Comparison of ENCODE assay signal across 8 cellular contexts in the genomic region with DNA sequence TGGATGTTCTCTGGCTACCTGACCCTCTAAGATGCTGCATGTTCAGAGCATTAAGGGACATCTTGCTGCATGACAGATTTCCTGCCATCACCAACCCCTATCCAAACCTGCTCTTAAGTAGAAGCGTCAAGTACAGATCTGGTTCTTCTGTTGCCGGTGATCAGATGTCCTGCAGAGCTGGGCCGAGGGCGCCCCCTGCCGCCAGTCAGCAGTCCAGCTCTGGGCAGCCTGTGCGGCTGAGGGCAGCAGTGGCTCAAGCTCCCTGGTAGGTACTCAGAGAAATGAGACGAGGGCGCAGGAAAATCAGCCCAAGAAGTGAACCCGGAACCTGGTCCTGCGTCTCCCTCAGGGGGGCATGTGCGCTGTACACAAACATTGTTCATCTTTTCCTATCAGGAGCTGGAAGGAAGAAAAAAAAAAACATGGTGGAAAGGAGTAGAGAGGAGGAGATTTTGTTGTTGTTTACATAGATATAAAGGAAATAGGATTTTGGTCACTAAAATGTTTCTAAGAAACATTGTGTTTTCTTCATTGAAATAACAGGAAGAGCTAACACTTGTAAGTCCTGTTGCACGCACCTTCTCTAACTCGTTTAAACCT.
DNase-seq lines count a peak whose midpoint lies in the region; ATAC-seq and TF ChIP-seq lines count a peak whose summit lies in the region.

No MANE protein-coding gene starts in this region.

- H3K27me3 ChIP-seq in HL-60 (ENCODE audit: insufficient read depth, poor library complexity, severe bottlenecking): peaks cover 2% of the 10 kb centered on the region
- H3K27me3 ChIP-seq in OCI-LY1 (ENCODE audit: insufficient read depth, low read length): no peaks in the 10 kb centered on the region
- no peaks in the 10 kb centered on the region for H3K27me3 ChIP-seq in brain microvascular endothelial cell (replicated peaks)
- H3K27me3 ChIP-seq in left lung: peaks cover 0 to 11% of the 10 kb centered on the region in 2 donors
- no peaks in the 10 kb centered on the region for H3K27me3 ChIP-seq in suprapubic skin

- H3K27ac ChIP-seq in HL-60 (replicated peaks) (no peak overlapping the region), OCI-LY1 (ENCODE audit: low read depth, low read length, poor library complexity, severe bottlenecking) (no peak overlapping the region), brain microvascular endothelial cell (no peak overlapping the region), left lung (no peak overlapping the region), suprapubic skin (no peak overlapping the region)

- H3K4me2 ChIP-seq in OCI-LY1 (ENCODE audit: low read length): no peak overlapping the region

- in situ Hi-C loops in brain microvascular endothelial cell (cut with HindIII; ENCODE audit: low pct_ligation_motif_present, low sequenced_read_pairs): no loop called here

- H4K20me1 ChIP-seq in OCI-LY1 (ENCODE audit: insufficient read depth, low read length): no peaks in the 10 kb centered on the region

- H3K9me2 ChIP-seq in OCI-LY1 (ENCODE audit: low read depth, low read length): no peaks in the 10 kb centered on the region

- H3K36me3 ChIP-seq in OCI-LY1 (ENCODE audit: insufficient read depth, low read length) (no peaks in the 10 kb centered on the region), brain microvascular endothelial cell (replicated peaks) (no peaks in the 10 kb centered on the region), left lung (no peaks in the 10 kb centered on the region), suprapubic skin (no peaks in the 10 kb centered on the region)

- no peak for TF ChIP-seq EP300 in suprapubic skin (IDR thresholded peaks at IDR 0.05)

- H3K4me3 ChIP-seq in HL-60 (replicated peaks; ENCODE audit: insufficient read depth, low read length) (no peak overlapping the region), OCI-LY1 (ENCODE audit: low read depth, low read length, poor library complexity, severe bottlenecking) (no peak overlapping the region), brain microvascular endothelial cell (ENCODE audit: low read depth, low read length) (no peak overlapping the region), left lung (no peak overlapping the region), suprapubic skin (no peak overlapping the region)

- no peak overlapping the region for H3K9ac ChIP-seq in OCI-LY1 (ENCODE audit: low read length)

- no peaks in the 10 kb centered on the region for H3K79me2 ChIP-seq in OCI-LY1 (ENCODE audit: insufficient read depth, low read length)

- peak; percentile 98 for ATAC-seq in left lung
- no peak for ATAC-seq in GM18873 (IDR thresholded peaks at IDR 0.05; ENCODE audit: low FRiP score, unreplicated experiment)

- intact Hi-C loops in left lung (cut with DNase I): no loop called here

- H3K4me1 ChIP-seq in OCI-LY1 (ENCODE audit: insufficient read depth, low read length, severe bottlenecking): no peaks in the 10 kb centered on the region
- no peaks in the 10 kb centered on the region for H3K4me1 ChIP-seq in left lung
- H3K4me1 ChIP-seq in suprapubic skin: peaks cover 3% of the 10 kb centered on the region

- WGBS in suprapubic skin: 70% methylated on average over 13 of the region's 13 CpGs

- peak; percentile 89 for DNase-seq in ELF-1 (ENCODE audit: low read depth, low spot score)
- peak; percentile 65 for DNase-seq in GM20000 (ENCODE audit: low spot score)
- DNase-seq in HL-60 (ENCODE audit: low read depth in 1 of 2, low spot score in 1 of 2): peak in 1 of 2 experiments; percentile 42
- peak; percentile 8 for DNase-seq in brain microvascular endothelial cell
- DNase-seq in left lung: peak; percentile 42 to 87
- no peak for DNase-seq in suprapubic skin (ENCODE audit: low spot score in 2 of 2)

- H3F3A ChIP-seq in OCI-LY1 (ENCODE audit: insufficient read depth, low read length): no peaks in the 10 kb centered on the region

- TF ChIP-seq CTCF in GM20000 (IDR thresholded peaks at IDR 0.05; ENCODE audit: extremely low read depth, missing control alignments) (peak; percentile 76), HL-60 (IDR thresholded peaks at IDR 0.05; ENCODE audit: insufficient read depth, low read length) (peak; percentile 54), OCI-LY1 (IDR thresholded peaks at IDR 0.05; ENCODE audit: low read length) (peak; percentile 91), brain microvascular endothelial cell (IDR thresholded peaks at IDR 0.05; ENCODE audit: low read depth, low read length, missing control alignments) (peak; percentile 66), left lung (IDR thresholded peaks at IDR 0.05) (peak; percentile 46 to 66), suprapubic skin (IDR thresholded peaks at IDR 0.05) (peak; percentile 20 to 59)

- no peaks in the 10 kb centered on the region for H3K9me3 ChIP-seq in OCI-LY1 (ENCODE audit: low read length)
- H3K9me3 ChIP-seq in left lung: no peaks in the 10 kb centered on the region
- H3K9me3 ChIP-seq in suprapubic skin: no peaks in the 10 kb centered on the region

- no peak for TF ChIP-seq POLR2A in suprapubic skin (IDR thresholded peaks at IDR 0.05)

- H2AFZ ChIP-seq in OCI-LY1 (ENCODE audit: low read length): no peak overlapping the region

Comparison
In these comparisons a context has a peak if more than half of its experiments do, and no peak if none do; other contexts are left out.
1. DNase-seq: peak in ELF-1 (single experiment), GM20000 (single experiment), brain microvascular endothelial cell (single experiment) and left lung (2 of 2); none in suprapubic skin (0 of 2).
2. CTCF ChIP-seq: peak in every context shown above with its lines; median percentile 91 in OCI-LY1; 76 in GM20000; 66 in brain microvascular endothelial cell; 56 in left lung; 54 in HL-60; 40 in suprapubic skin.